ENCODE assay signal across 22 cellular contexts in genomic region chr15:89186798-89187197, GRCh38. TPM values are rescaled to one million over a fixed set of nuclear protein-coding genes. Genes with fewer than 3 reads are reported as not detected.
DNase-seq lines count a peak whose midpoint lies in the region; ATAC-seq and TF ChIP-seq lines count a peak whose summit lies in the region.
"Had no signal": no experiment of that assay in that cellular context is flagged by ENCODE, and none has a peak within 500 bp of the region (broad histone marks: within the 10 kb centered on the region; RNA-seq: fewer than 3 reads in every experiment).

No MANE protein-coding gene starts in this region.

- H3K4ac ChIP-seq in neuronal stem cell (ENCODE audit: low read length), result no peak overlapping the region

- no peak overlapping the region for H2BK12ac ChIP-seq in neuronal stem cell (ENCODE audit: low read length)

- no peaks in the 10 kb centered on the region for H3K9me3 ChIP-seq in neuronal stem cell (replicated peaks in 1 of 2; ENCODE audit: control insufficient read depth in 2 of 2, insufficient read depth in 1 of 2, low read depth in 1 of 2, low read length in 2 of 2)
- no peaks in the 10 kb centered on the region for H3K9me3 ChIP-seq in sigmoid colon

- no peaks in the 10 kb centered on the region for H3K27me3 ChIP-seq in neuronal stem cell (ENCODE audit: control insufficient read depth in 3 of 3, insufficient read depth in 3 of 3, low read depth in 1 of 3, low read length in 3 of 3)
- H3K27me3 ChIP-seq in sigmoid colon, result no peaks in the 10 kb centered on the region

- H3K27ac ChIP-seq in neuronal stem cell (replicated peaks; ENCODE audit: low read length) (no peak overlapping the region), sigmoid colon (no peak overlapping the region)
- H3K27ac ChIP-seq: C4-2B, KMS-11 had no signal

- H2AK5ac ChIP-seq in neuronal stem cell (ENCODE audit: low read depth, low read length), result no peak overlapping the region

- H3K14ac ChIP-seq in neuronal stem cell (ENCODE audit: low read length), result no peak overlapping the region

- no peak overlapping the region for H2BK15ac ChIP-seq in neuronal stem cell (ENCODE audit: low read length)

- H3K4me3 ChIP-seq in neuronal stem cell (ENCODE audit: low read length in 2 of 2) (no peak overlapping the region), sigmoid colon (no peak overlapping the region)

- H3K4me2 ChIP-seq in neuronal stem cell (ENCODE audit: insufficient read depth, low read length, poor library complexity, severe bottlenecking), result no peak overlapping the region
- H3K4me2 ChIP-seq: KMS-11 had no signal

- H3K36me3 ChIP-seq in neuronal stem cell (replicated peaks in 1 of 2; ENCODE audit: control insufficient read depth in 2 of 2, insufficient read depth in 2 of 2, low read length in 2 of 2), result peaks cover 2 to 31% of the 10 kb centered on the region in 2 donors
- H3K36me3 ChIP-seq in sigmoid colon, result peaks cover 8 to 83% (median 58%) of the 10 kb centered on the region in 4 donors

- H3K79me1 ChIP-seq in neuronal stem cell (ENCODE audit: low read depth, low read length), result no peaks in the 10 kb centered on the region

- H3K4me1 Mint-ChIP-seq in activated CD4-positive, alpha-beta T cell treated with anti-CD3 and anti-CD28 coated beads, Interleukin-2, amount 10 ng/mL, durations not matched to agents 24 days and 14 days, result peaks cover 4% of the 10 kb centered on the region
- H3K4me1 Mint-ChIP-seq in activated T-helper 17 cell treated with anti-CD3 and anti-CD28 coated beads, Interleukin-2, amount 50 U/mL, for 72 hours, result no peaks in the 10 kb centered on the region
- H3K4me1 Mint-ChIP-seq in immature natural killer cell, result peaks cover 8 to 38% of the 10 kb centered on the region in 2 donors

- TF ChIP-seq CTCF in sigmoid colon (IDR thresholded peaks at IDR 0.05), result no peak

- peak overlapping the region; percentile 32 for H3K9ac ChIP-seq in neuronal stem cell (ENCODE audit: low read depth, low read length, poor library complexity)
- H3K9ac ChIP-seq: KMS-11 had no signal

- no peak for TF ChIP-seq EP300 in sigmoid colon (IDR thresholded peaks at IDR 0.05)

- intact Hi-C loops in activated CD4-positive, alpha-beta T cell treated with anti-CD3 and anti-CD28 coated beads, Interleukin-2, amount 10 ng/mL, durations not matched to agents 24 days and 14 days (cut with micrococcal nuclease), result no loop called here
- intact Hi-C loops in sigmoid colon (cut with DNase I), result no loop called here

- peaks cover 32% of the 10 kb centered on the region for H3K36me3 Mint-ChIP-seq in activated CD4-positive, alpha-beta T cell treated with anti-CD3 and anti-CD28 coated beads, Interleukin-2, amount 10 ng/mL, durations not matched to agents 24 days and 14 days (ENCODE audit: low read depth)
- H3K36me3 Mint-ChIP-seq in activated T-helper 17 cell treated with anti-CD3 and anti-CD28 coated beads, Interleukin-2, amount 50 U/mL, for 72 hours (ENCODE audit: low read depth), result peaks cover 76% of the 10 kb centered on the region
- peaks cover 19 to 41% (median 33%) of the 10 kb centered on the region in 3 donors for H3K36me3 Mint-ChIP-seq in immature natural killer cell

- no peak for TF ChIP-seq POLR2A in sigmoid colon (IDR thresholded peaks at IDR 0.05)

- no peaks in the 10 kb centered on the region for H3K9me3 Mint-ChIP-seq in activated CD4-positive, alpha-beta T cell treated with anti-CD3 and anti-CD28 coated beads, Interleukin-2, amount 10 ng/mL, durations not matched to agents 24 days and 14 days
- H3K9me3 Mint-ChIP-seq in activated T-helper 17 cell treated with anti-CD3 and anti-CD28 coated beads, Interleukin-2, amount 50 U/mL, for 72 hours, result no peaks in the 10 kb centered on the region
- H3K9me3 Mint-ChIP-seq in immature natural killer cell, result no peaks in the 10 kb centered on the region

- H2AFZ ChIP-seq in neuronal stem cell (ENCODE audit: low read length), result no peak overlapping the region

- no peak for ATAC-seq in activated T-helper 17 cell treated with anti-CD3 and anti-CD28 coated beads, Interleukin-2, amount 50 U/mL, for 72 hours (replicated peaks)

- H3K27me3 Mint-ChIP-seq in activated CD4-positive, alpha-beta T cell treated with anti-CD3 and anti-CD28 coated beads, Interleukin-2, amount 10 ng/mL, durations not matched to agents 24 days and 14 days, result no peaks in the 10 kb centered on the region
- H3K27me3 Mint-ChIP-seq in activated T-helper 17 cell treated with anti-CD3 and anti-CD28 coated beads, Interleukin-2, amount 50 U/mL, for 72 hours, result no peaks in the 10 kb centered on the region
- H3K27me3 Mint-ChIP-seq in immature natural killer cell (ENCODE audit: low read depth in 3 of 3), result peaks cover 0 to 1% (median 0%) of the 10 kb centered on the region in 3 donors

- no peak overlapping the region for H4K91ac ChIP-seq in neuronal stem cell (ENCODE audit: low read depth, low read length, poor library complexity)

- no peak overlapping the region for H3K4me3 Mint-ChIP-seq in activated CD4-positive, alpha-beta T cell treated with anti-CD3 and anti-CD28 coated beads, Interleukin-2, amount 10 ng/mL, durations not matched to agents 24 days and 14 days
- H3K4me3 Mint-ChIP-seq in activated T-helper 17 cell treated with anti-CD3 and anti-CD28 coated beads, Interleukin-2, amount 50 U/mL, for 72 hours, result no peak overlapping the region
- H3K4me3 Mint-ChIP-seq in immature natural killer cell, result no peak overlapping the region

- peak overlapping the region; percentile 31 for H3K27ac Mint-ChIP-seq in activated CD4-positive, alpha-beta T cell treated with anti-CD3 and anti-CD28 coated beads, Interleukin-2, amount 10 ng/mL, durations not matched to agents 24 days and 14 days
- peak overlapping the region; percentile 58 for H3K27ac Mint-ChIP-seq in activated T-helper 17 cell treated with anti-CD3 and anti-CD28 coated beads, Interleukin-2, amount 50 U/mL, for 72 hours
- peak overlapping the region in 4 of 6 donors; percentile 40 to 76 (median 52) for H3K27ac Mint-ChIP-seq in immature natural killer cell

- DNase-seq in activated CD4-positive, alpha-beta T cell treated with anti-CD3 and anti-CD28 coated beads, Interleukin-2, amount 10 ng/mL, durations not matched to agents 24 days and 14 days, result no peak
- no peak for DNase-seq in activated CD4-positive, alpha-beta T cell treated with anti-CD3 and anti-CD28 coated beads for 48 hours
- DNase-seq in immature natural killer cell, result no peak
- DNase-seq in neuronal stem cell (ENCODE audit: low spot score), result no peak
- no peak for DNase-seq in sigmoid colon
- no peak for DNase-seq in glomerular visceral epithelial cell (ENCODE audit: extremely low spot score)
- DNase-seq in DMS79 (lab: John Stamatoyannopoulos, UW), result no peak
- DNase-seq: DMS53, EL, GF-D8, GOT3, HCEC 1CT, IMR-90, NCI-H1105 treated with DMSO at 0.1 percent for 48 hours, NCI-H2081 treated with DMSO at 0.1 percent for 48 hours, NCI-H446, NCI-H526, Right ventricle myocardium superior had no signal

- H4K8ac ChIP-seq in neuronal stem cell (ENCODE audit: low read depth, low read length), result no peak overlapping the region

- H3K4me1 ChIP-seq in neuronal stem cell (ENCODE audit: control insufficient read depth in 2 of 2, insufficient read depth in 1 of 2, low read depth in 1 of 2, low read length in 2 of 2) (no peaks in the 10 kb centered on the region), sigmoid colon (no peaks in the 10 kb centered on the region)

- no peak overlapping the region for H2BK5ac ChIP-seq in neuronal stem cell (ENCODE audit: low read length)

- H3K18ac ChIP-seq in neuronal stem cell (ENCODE audit: low read length), result no peak overlapping the region

- WGBS in neuronal stem cell (ENCODE audit: extremely low coverage in 2 of 2, insufficient read length in 2 of 2, insufficient replicate concordance in 1 of 2), 2 donors, result no CpG with 5 or more reads among the region's 6 CpGs
- 85 to 87% methylated on average over 6 of the region's 6 CpGs for WGBS in sigmoid colon, 2 donors

- no peak overlapping the region for H2BK120ac ChIP-seq in neuronal stem cell (ENCODE audit: low read depth, low read length)

- no peak overlapping the region for H3K23ac ChIP-seq in neuronal stem cell (ENCODE audit: low read depth, low read length, poor library complexity)

RNA-seq across cellular contexts. Expression of gene RLBP1, which starts 34.6 kb away (rescaled TPM):
- not detected in 2 replicates for total RNA-seq in activated CD4-positive, alpha-beta T cell treated with anti-CD3 and anti-CD28 coated beads, Interleukin-2, amount 10 ng/mL, durations not matched to agents 24 days and 14 days
- not detected for total RNA-seq in activated T-helper 17 cell treated with anti-CD3 and anti-CD28 coated beads, Interleukin-2, amount 50 U/mL, for 72 hours
- polyA plus RNA-seq in immature natural killer cell (under 1 TPM in 1 of 3 donors, not detected in 2; 0.35 TPM), sigmoid colon (under 1 TPM in 1 of 3 donors, not detected in 2; 0.50 TPM)
- 1.2 TPM for polyA plus RNA-seq in neuronal stem cell (2013, experiment 1 of 2)
- polyA plus RNA-seq in neuronal stem cell (2013, experiment 2 of 2), result 1.0 TPM
- 1 to 10 TPM in 2 of 4 donors, under 1 TPM in 1, not detected in 1; 0.27 to 6.6 (median 1.8) TPM for total RNA-seq in sigmoid colon
- total RNA-seq: HT1080, IMR-90, Right ventricle myocardium superior had no signal
- polyA plus RNA-seq: IMR-90 had no signal

RNA-seq across cellular contexts. Expression of gene FANCI, which starts 57.0 kb away (rescaled TPM):
- 189 and 210 TPM in 2 replicates for total RNA-seq in activated CD4-positive, alpha-beta T cell treated with anti-CD3 and anti-CD28 coated beads, Interleukin-2, amount 10 ng/mL, durations not matched to agents 24 days and 14 days
- total RNA-seq in activated T-helper 17 cell treated with anti-CD3 and anti-CD28 coated beads, Interleukin-2, amount 50 U/mL, for 72 hours, result 100 to 1,000 TPM; 210 to 232 TPM
- polyA plus RNA-seq in immature natural killer cell, result 10 to 100 TPM in 1 of 3 donors, 1 to 10 TPM in 2; 4.1 to 14.3 (median 5.8) TPM
- 56.2 TPM for polyA plus RNA-seq in neuronal stem cell (2013, experiment 1 of 2)
- polyA plus RNA-seq in neuronal stem cell (2013, experiment 2 of 2), result 56.3 TPM
- total RNA-seq in sigmoid colon, result 1 to 10 TPM; 2.0 to 5.2 (median 3.3) TPM
- 10 to 100 TPM in 1 of 3 donors, 1 to 10 TPM in 2; 2.3 to 16.0 (median 2.4) TPM for polyA plus RNA-seq in sigmoid colon

Comparison
In these comparisons a context has a peak if more than half of its experiments do, and no peak if none do; other contexts are left out.
1. RNA of gene FANCI, which starts 57.0 kb away (total RNA-seq): 210 to 232 TPM in activated T-helper 17 cell treated with anti-CD3 and anti-CD28 coated beads, Interleukin-2, amount 50 U/mL, for 72 hours and 189 to 210 TPM in activated CD4-positive, alpha-beta T cell treated with anti-CD3 and anti-CD28 coated beads, Interleukin-2, amount 10 ng/mL, durations not matched to agents 24 days and 14 days; 2.0 to 5.2 TPM in sigmoid colon; every median in the first group is over 10 times any median in the second.
2. Peak in every context shown above with its lines, with median percentiles within 50 percentile points of each other: H3K27ac Mint-ChIP-seq.